ENCODE assay signal across 1 cellular context in the genomic region with DNA sequence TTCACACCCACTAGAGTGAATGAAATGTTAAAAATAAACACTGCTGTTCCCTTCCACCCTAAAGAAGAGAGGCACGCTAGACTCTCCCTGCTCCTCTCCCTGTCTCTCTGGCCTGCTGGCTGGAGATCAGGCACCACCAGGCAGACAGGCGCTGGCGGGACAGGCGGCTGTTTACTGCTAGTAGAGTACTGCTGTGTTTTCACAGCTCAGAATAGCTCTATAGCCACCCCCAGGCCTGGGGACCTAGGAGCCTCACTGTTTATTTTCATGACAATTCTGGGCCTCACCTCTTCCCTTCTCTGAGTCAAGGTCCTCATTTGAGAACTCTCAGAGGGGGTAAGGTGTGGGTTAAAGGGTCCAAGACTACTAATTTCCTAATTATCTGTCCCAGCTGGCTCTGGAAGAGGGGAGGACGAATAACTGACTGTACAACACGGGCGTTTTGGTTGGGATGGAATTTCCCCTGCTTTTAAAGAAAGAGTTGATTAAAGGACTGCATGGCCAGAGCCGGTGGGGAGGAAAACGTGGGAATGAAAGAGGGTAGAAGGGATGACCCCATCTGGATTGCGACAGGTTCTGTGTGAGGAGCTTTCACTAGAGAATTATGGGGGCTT.
TF ChIP-seq lines count a peak whose summit lies in the region.

No MANE protein-coding gene starts in this region.

TF ChIP-seq in HEK293, 187 proteins besides CTCF, POLR2A, EP300 and RAD21 (continued from another document):
- TF ChIP-seq, protein P1, sequence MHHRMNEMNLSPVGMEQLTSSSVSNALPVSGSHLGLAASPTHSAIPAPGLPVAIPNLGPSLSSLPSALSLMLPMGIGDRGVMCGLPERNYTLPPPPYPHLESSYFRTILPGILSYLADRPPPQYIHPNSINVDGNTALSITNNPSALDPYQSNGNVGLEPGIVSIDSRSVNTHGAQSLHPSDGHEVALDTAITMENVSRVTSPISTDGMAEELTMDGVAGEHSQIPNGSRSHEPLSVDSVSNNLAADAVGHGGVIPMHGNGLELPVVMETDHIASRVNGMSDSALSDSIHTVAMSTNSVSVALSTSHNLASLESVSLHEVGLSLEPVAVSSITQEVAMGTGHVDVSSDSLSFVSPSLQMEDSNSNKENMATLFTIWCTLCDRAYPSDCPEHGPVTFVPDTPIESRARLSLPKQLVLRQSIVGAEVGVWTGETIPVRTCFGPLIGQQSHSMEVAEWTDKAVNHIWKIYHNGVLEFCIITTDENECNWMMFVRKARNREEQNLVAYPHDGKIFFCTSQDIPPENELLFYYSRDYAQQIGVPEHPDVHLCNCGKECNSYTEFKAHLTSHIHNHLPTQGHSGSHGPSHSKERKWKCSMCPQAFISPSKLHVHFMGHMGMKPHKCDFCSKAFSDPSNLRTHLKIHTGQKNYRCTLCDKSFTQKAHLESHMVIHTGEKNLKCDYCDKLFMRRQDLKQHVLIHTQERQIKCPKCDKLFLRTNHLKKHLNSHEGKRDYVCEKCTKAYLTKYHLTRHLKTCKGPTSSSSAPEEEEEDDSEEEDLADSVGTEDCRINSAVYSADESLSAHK (tag by site-specific recombination; IDR thresholded peaks at IDR 0.05): no peak
- no peak for TF ChIP-seq ZNF791 (tag by site-specific recombination; IDR thresholded peaks at IDR 0.05)
- TF ChIP-seq ZNF777 (tag by site-specific recombination; IDR thresholded peaks at IDR 0.05; ENCODE audit: borderline replicate concordance): no peak
- TF ChIP-seq ZNF302 (tag by site-specific recombination; IDR thresholded peaks at IDR 0.05; ENCODE audit: low read depth): no peak
- peak; percentile 47 for TF ChIP-seq TRIM28 (IDR thresholded peaks at IDR 0.05; ENCODE audit: borderline replicate concordance, low read length)
- TF ChIP-seq KLF9 (tag by site-specific recombination; IDR thresholded peaks at IDR 0.05; ENCODE audit: low read depth): no peak
- TF ChIP-seq ZNF114 (tag by site-specific recombination; IDR thresholded peaks at IDR 0.05): no peak
- TF ChIP-seq WT1 (tag by site-specific recombination; IDR thresholded peaks at IDR 0.05): no peak
- no peak for TF ChIP-seq ZNF768 (tag by site-specific recombination; IDR thresholded peaks at IDR 0.05)
